19 cellular contexts compared by ENCODE assay signal in the genomic region with DNA sequence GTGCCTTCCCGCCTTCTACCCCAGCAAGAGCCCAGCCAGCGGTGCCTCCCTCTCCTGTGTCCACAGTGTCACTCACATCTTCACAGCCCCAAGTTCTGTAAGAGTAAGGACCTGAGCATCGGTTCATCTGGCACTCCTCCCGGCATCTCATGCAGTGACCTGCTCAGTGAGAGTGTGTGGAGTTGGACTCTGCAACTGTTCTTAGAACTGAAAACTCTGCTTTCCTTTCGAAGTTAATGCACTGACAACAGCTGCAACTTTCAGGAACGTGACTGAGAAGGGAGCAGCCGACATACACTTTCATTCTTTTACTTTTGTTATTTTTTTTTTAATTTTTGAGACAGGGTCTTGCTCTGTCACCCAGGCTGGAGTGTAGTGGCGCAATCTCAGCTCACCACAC. TPM values are rescaled to one million over a fixed set of nuclear protein-coding genes. Genes with fewer than 3 reads are reported as not detected.
"Had no signal": no experiment of that assay in that cellular context is flagged by ENCODE, and none has a peak within 500 bp of the region (broad histone marks: within the 10 kb centered on the region; RNA-seq: fewer than 3 reads in every experiment).

No MANE protein-coding gene starts in this region.

- H3K9me3 ChIP-seq: mucosa of descending colon had no signal

- ATAC-seq: foreskin keratinocyte; gastroesophageal sphincter; heart right ventricle; left cardiac atrium; left lung; left ventricle myocardium superior; lower lobe of right lung; mucosa of descending colon; naive thymus-derived CD8-positive, alpha-beta T cell had no signal

- H3K4me3 ChIP-seq: coronary artery, dorsolateral prefrontal cortex, esophagus muscularis mucosa, gastroesophageal sphincter, heart right ventricle, left lung, lower lobe of right lung, mucosa of descending colon had no signal

- H3K27ac ChIP-seq: coronary artery, dorsolateral prefrontal cortex, esophagus muscularis mucosa, foreskin keratinocyte, gastroesophageal sphincter, heart right ventricle, left lung, lower lobe of right lung had no signal

- H3K27ac Mint-ChIP-seq: mesothelial cell of epicardium, naive B cell had no signal

- H3K4me1 ChIP-seq: esophagus muscularis mucosa, foreskin keratinocyte, gastroesophageal sphincter, heart right ventricle, left lung, lower lobe of right lung had no signal

- DNase-seq: dermis blood vessel endothelial cell; dorsolateral prefrontal cortex; effector CD4-positive, alpha-beta T cell; effector memory CD4-positive, alpha-beta T cell; foreskin keratinocyte; heart right ventricle; hippocampal formation; left cardiac atrium; left lung; left ventricle myocardium superior; lower lobe of right lung; mesenchymal stem cell; mucosa of descending colon; naive B cell; naive thymus-derived CD8-positive, alpha-beta T cell had no signal

- H3K27me3 Mint-ChIP-seq: naive B cell; naive thymus-derived CD8-positive, alpha-beta T cell had no signal

- H3K4me3 Mint-ChIP-seq: mesothelial cell of epicardium; naive B cell; naive thymus-derived CD8-positive, alpha-beta T cell had no signal

- H3K27me3 ChIP-seq: dorsolateral prefrontal cortex, esophagus muscularis mucosa, foreskin keratinocyte, gastroesophageal sphincter, heart right ventricle, left lung had no signal

- H3K4me1 Mint-ChIP-seq: mesothelial cell of epicardium had no signal

RNA-seq across cellular contexts. Expression of gene FAAP24, which starts 41.5 kb away (rescaled TPM):
- total RNA-seq: left ventricle myocardium superior had no signal
